1 cellular context compared by ENCODE assay signal in genomic region chr2:128272586-128273468, GRCh38.
TF ChIP-seq lines count a peak whose summit lies in the region.

No MANE protein-coding gene starts in this region.

TF ChIP-seq in GM23338, 12 proteins besides CTCF, POLR2A, EP300 and RAD21 (continued from another document):
- no peak for TF ChIP-seq REST (IDR thresholded peaks at IDR 0.05; ENCODE audit: unreplicated experiment)
- no peak for TF ChIP-seq EZH2phosphoT487 (IDR thresholded peaks at IDR 0.05; ENCODE audit: unreplicated experiment)
- TF ChIP-seq, protein P1, sequence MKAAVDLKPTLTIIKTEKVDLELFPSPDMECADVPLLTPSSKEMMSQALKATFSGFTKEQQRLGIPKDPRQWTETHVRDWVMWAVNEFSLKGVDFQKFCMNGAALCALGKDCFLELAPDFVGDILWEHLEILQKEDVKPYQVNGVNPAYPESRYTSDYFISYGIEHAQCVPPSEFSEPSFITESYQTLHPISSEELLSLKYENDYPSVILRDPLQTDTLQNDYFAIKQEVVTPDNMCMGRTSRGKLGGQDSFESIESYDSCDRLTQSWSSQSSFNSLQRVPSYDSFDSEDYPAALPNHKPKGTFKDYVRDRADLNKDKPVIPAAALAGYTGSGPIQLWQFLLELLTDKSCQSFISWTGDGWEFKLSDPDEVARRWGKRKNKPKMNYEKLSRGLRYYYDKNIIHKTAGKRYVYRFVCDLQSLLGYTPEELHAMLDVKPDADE (IDR thresholded peaks at IDR 0.05), result no peak
- TF ChIP-seq NANOG (IDR thresholded peaks at IDR 0.05; ENCODE audit: borderline replicate concordance), result no peak
- TF ChIP-seq ZNF331 (CRISPR knock-in tag; IDR thresholded peaks at IDR 0.05; ENCODE audit: low read depth), result no peak
- no peak for TF ChIP-seq ZNF462 (CRISPR knock-in tag; IDR thresholded peaks at IDR 0.05)
- TF ChIP-seq STAT1 (IDR thresholded peaks at IDR 0.05; ENCODE audit: unreplicated experiment), result no peak
- no peak for TF ChIP-seq ZNF114 (CRISPR knock-in tag; IDR thresholded peaks at IDR 0.05)
